34 cellular contexts compared by ENCODE assay signal in genomic region chr3:49879721-49880120, GRCh38. TPM values are rescaled to one million over a fixed set of nuclear protein-coding genes. Genes with fewer than 3 reads are reported as not detected.
"Had no signal": no experiment of that assay in that cellular context is flagged by ENCODE, and none has a peak within 500 bp of the region (broad histone marks: within the 10 kb centered on the region; RNA-seq: fewer than 3 reads in every experiment).

No MANE protein-coding gene starts in this region.

- H3K4me1 ChIP-seq: ascending aorta, body of pancreas had no signal

- H3K4me2 ChIP-seq: SK-N-SH had no signal

- H3K9me3 ChIP-seq: ascending aorta, body of pancreas, SJCRH30, SK-N-SH had no signal

- H3K27me3 Mint-ChIP-seq: activated naive CD8-positive, alpha-beta T cell treated with anti-CD3 and anti-CD28 coated beads, Interleukin-2, amount 50 U/mL, for 24 hours had no signal

- H3K36me3 ChIP-seq: ascending aorta, SJCRH30 had no signal

- H3K27ac ChIP-seq: ascending aorta, body of pancreas, SJCRH30 had no signal

- H3K27ac Mint-ChIP-seq: activated CD8-positive, alpha-beta T cell treated with anti-CD3 and anti-CD28 coated beads, Interleukin-2, amount 10 ng/mL, durations not matched to agents 7 days and 5 days; activated naive CD4-positive, alpha-beta T cell treated with anti-CD3 and anti-CD28 coated beads, Interleukin-2, amount 50 U/mL, for 72 hours; activated naive CD8-positive, alpha-beta T cell treated with anti-CD3 and anti-CD28 coated beads, Interleukin-2, amount 50 U/mL, for 24 hours; activated T-helper 1 cell treated with anti-CD3 and anti-CD28 coated beads, Interleukin-12 subunit alpha, Interleukin-12 subunit beta, Interleukin-2, Interleukin-4 antibody, amounts not matched to agents 30 ng/mL and 10 ng/mL and 1 ng/mL, durations not matched to agents 14 hours and 24 hours and 36 hours had no signal

- H3K27me3 ChIP-seq: ascending aorta, body of pancreas, SJCRH30 had no signal

- H3K36me3 Mint-ChIP-seq: activated naive CD4-positive, alpha-beta T cell treated with anti-CD3 and anti-CD28 coated beads, Interleukin-2, amount 50 U/mL, for 72 hours; WTC11 had no signal

- H3K9me3 Mint-ChIP-seq: activated naive CD4-positive, alpha-beta T cell treated with anti-CD3 and anti-CD28 coated beads, Interleukin-2, amount 50 U/mL, for 72 hours; activated naive CD8-positive, alpha-beta T cell treated with anti-CD3 and anti-CD28 coated beads, Interleukin-2, amount 50 U/mL, for 24 hours; activated T-helper 1 cell treated with anti-CD3 and anti-CD28 coated beads, Interleukin-12 subunit alpha, Interleukin-12 subunit beta, Interleukin-2, Interleukin-4 antibody, amounts not matched to agents 30 ng/mL and 10 ng/mL and 1 ng/mL, durations not matched to agents 14 hours and 24 hours and 36 hours; WTC11 had no signal

- FAIRE-seq: K562 had no signal

- ATAC-seq: activated CD8-positive, alpha-beta T cell treated with anti-CD3 and anti-CD28 coated beads, Interleukin-2, amount 10 ng/mL, durations not matched to agents 7 days and 5 days; activated naive CD4-positive, alpha-beta T cell treated with anti-CD3 and anti-CD28 coated beads, Interleukin-2, amount 50 U/mL, for 72 hours; activated naive CD8-positive, alpha-beta T cell treated with anti-CD3 and anti-CD28 coated beads, Interleukin-2, amount 50 U/mL, for 24 hours; body of pancreas; Panc1 had no signal

- H3K4me1 Mint-ChIP-seq: activated naive CD8-positive, alpha-beta T cell treated with anti-CD3 and anti-CD28 coated beads, Interleukin-2, amount 50 U/mL, for 24 hours had no signal

- H3K9ac ChIP-seq: SK-N-SH had no signal

- H3K4me3 Mint-ChIP-seq: activated CD8-positive, alpha-beta T cell treated with anti-CD3 and anti-CD28 coated beads, Interleukin-2, amount 10 ng/mL, durations not matched to agents 7 days and 5 days; activated naive CD8-positive, alpha-beta T cell treated with anti-CD3 and anti-CD28 coated beads, Interleukin-2, amount 50 U/mL, for 24 hours; activated T-helper 1 cell treated with anti-CD3 and anti-CD28 coated beads, Interleukin-12 subunit alpha, Interleukin-12 subunit beta, Interleukin-2, Interleukin-4 antibody, amounts not matched to agents 30 ng/mL and 10 ng/mL and 1 ng/mL, durations not matched to agents 14 hours and 24 hours and 36 hours; WTC11 had no signal

- DNase-seq: activated CD4-positive, alpha-beta T cell treated with anti-CD3 and anti-CD28 coated beads for 48 hours; activated CD4-positive, alpha-beta T cell treated with anti-CD3 and anti-CD28 coated beads, Interleukin-2, amount 50 U/mL, for 4 hours; activated CD4-positive, CD25-positive, alpha-beta regulatory T cell treated with anti-CD3 and anti-CD28 coated beads, Interleukin-2, amount 50 U/mL, for 72 hours; activated CD8-positive, alpha-beta memory T cell treated with anti-CD3 and anti-CD28 coated beads, Interleukin-2, amount 50 U/mL, for 48 hours; activated CD8-positive, alpha-beta T cell treated with anti-CD3 and anti-CD28 coated beads, Interleukin-2, amount 10 ng/mL, durations not matched to agents 7 days and 5 days; activated effector memory CD4-positive, alpha-beta T cell treated with Interleukin-2 at 50 U/mL for 16 hours; activated naive CD4-positive, alpha-beta T cell treated with Interleukin-2 at 50 U/mL for 16 hours; activated naive CD8-positive, alpha-beta T cell treated with anti-CD3 and anti-CD28 coated beads, Interleukin-2, amount 50 U/mL, for 24 hours; activated T-cell treated with anti-CD3 and anti-CD28 coated beads, Interleukin-2, amount 50 U/mL, for 1 hour; amniotic stem cell; body of pancreas; Kasumi-1; NCI-H1105 treated with DMSO at 0.1 percent for 48 hours; NCI-H1436 treated with DMSO at 0.1 percent for 48 hours; NCI-H187; NCI-H2081 treated with DMSO at 0.1 percent for 48 hours; NCI-H2171; NCI-H2227 treated with DMSO at 0.1 percent for 48 hours; NCI-H510A; NCI-H526 treated with DMSO at 0.1 percent for 48 hours; NCI-H82; NK-92 treated with Interleukin-12 subunit alpha and Interleukin-12 subunit beta, amount 100 ng/mL, for 24 hours; OCI-M1; Right ventricle myocardium superior; RPMI8226; SJCRH30; SK-N-SH had no signal

- H3K4me3 ChIP-seq: ascending aorta, body of pancreas, K562, SJCRH30 had no signal

RNA-seq across cellular contexts. Expression of gene CAMKV, which starts 10.0 kb away (rescaled TPM):
- total RNA-seq: activated CD8-positive, alpha-beta T cell treated with anti-CD3 and anti-CD28 coated beads, Interleukin-2, amount 10 ng/mL, durations not matched to agents 7 days and 5 days; ascending aorta; body of pancreas; Right ventricle myocardium superior; SJCRH30; T-helper 1 cell treated with Interleukin-12 subunit alpha and Interleukin-12 subunit beta and Interleukin-4 antibody, amounts not matched to agents 30 ng/mL and 1 ng/mL, for 36 hours had no signal

RNA-seq across cellular contexts. Expression of gene TRAIP, which starts 23.4 kb away (rescaled TPM):
- total RNA-seq: ascending aorta had no signal

RNA-seq across cellular contexts. Expression of gene MST1R, which starts 24.0 kb away (rescaled TPM):
- total RNA-seq: ascending aorta, SJCRH30 had no signal
